In the genomic region with DNA sequence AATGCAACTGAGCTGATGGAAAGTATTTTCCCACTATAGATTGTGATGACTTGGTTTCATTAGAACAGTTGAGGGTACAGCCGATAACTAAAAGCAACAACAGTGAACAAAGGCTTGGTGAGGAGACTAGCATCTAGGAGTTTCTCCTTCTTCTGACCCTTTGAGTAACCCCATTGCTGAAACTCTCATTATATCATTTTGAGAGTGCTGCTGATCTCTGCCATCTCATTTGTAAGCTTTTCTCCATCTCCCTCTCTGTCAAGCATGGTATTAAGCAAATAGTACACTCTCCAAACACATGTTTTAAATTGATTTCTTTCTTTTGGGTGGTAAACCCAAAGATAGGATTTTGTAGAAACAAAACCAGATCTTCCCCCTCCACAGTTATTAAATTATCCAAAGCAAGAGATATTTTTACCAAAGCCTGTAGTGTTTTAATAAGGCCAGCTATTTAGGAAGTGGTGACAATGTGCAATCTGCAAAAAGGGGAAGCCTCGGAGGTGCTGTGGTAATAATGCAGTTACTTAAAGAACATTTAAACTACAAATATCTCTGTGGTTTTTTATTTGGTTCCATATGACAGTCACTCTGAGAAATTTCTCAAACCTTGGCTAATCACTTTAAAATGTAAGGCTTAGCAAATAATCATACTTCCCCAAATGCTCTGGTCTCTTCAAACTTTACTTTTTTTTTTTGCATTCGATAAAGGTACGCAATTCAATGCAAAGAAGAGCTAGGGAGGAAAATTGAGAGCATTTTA, we compare ENCODE assay signal across 10 cellular contexts.
A peak's percentile ranks its signal among the peaks of the same experiment; 100 is the strongest.
DNase-seq lines count a peak whose midpoint lies in the region; ATAC-seq, FAIRE-seq and TF ChIP-seq lines count a peak whose summit lies in the region.
"Had no signal": no experiment of that assay in that cellular context is flagged by ENCODE, and none has a peak within 500 bp of the region (broad histone marks: within the 10 kb centered on the region; RNA-seq: fewer than 3 reads in every experiment).

No MANE protein-coding gene starts in this region.

- no peaks in the 10 kb centered on the region for H3K36me3 ChIP-seq in right lobe of liver
- H3K36me3 ChIP-seq in HepG2 (replicated peaks in 1 of 2; ENCODE audit: control insufficient read depth in 1 of 2, insufficient read depth in 2 of 2, low read length in 2 of 2) = no peaks in the 10 kb centered on the region
- no peaks in the 10 kb centered on the region for H3K36me3 ChIP-seq in upper lobe of right lung
- no peaks in the 10 kb centered on the region for H3K36me3 ChIP-seq in H7 (replicated peaks; ENCODE audit: control insufficient read depth, insufficient read depth, low read length)

- intact Hi-C loops in right lobe of liver (cut with DNase I) (no loop called here), HepG2 (cut with micrococcal nuclease; ENCODE audit: unreplicated experiment) (no loop called here), upper lobe of right lung (cut with DNase I) (no loop called here)
- intact Hi-C loops in activated naive CD4-positive, alpha-beta T cell treated with anti-CD3 and anti-CD28 coated beads for 36 hours (cut with micrococcal nuclease) = no loop called here

- DNase-seq in right lobe of liver = no peak
- no peak for DNase-seq in HepG2 (ENCODE audit: low spot score)
- no peak for DNase-seq in T-helper 17 cell
- no peak for DNase-seq in upper lobe of right lung
- DNase-seq in NCI-H1417 treated with DMSO at 0.1 percent for 48 hours (lab: John Stamatoyannopoulos, UW) = no peak
- DNase-seq in H7 = no peak
- no peak for DNase-seq in activated naive CD4-positive, alpha-beta T cell treated with anti-CD3 and anti-CD28 coated beads for 36 hours
- DNase-seq: activated CD4-positive, alpha-beta T cell treated with anti-CD3 and anti-CD28 coated beads, Interleukin-2, amount 50 U/mL, for 4 hours had no signal

- no peak overlapping the region for H2AFZ ChIP-seq in HepG2 (ENCODE audit: low read length)

- H3K36me3 Mint-ChIP-seq in T-helper 17 cell (ENCODE audit: low read depth) = no peaks in the 10 kb centered on the region
- H3K36me3 Mint-ChIP-seq in activated naive CD4-positive, alpha-beta T cell treated with anti-CD3 and anti-CD28 coated beads for 36 hours (ENCODE audit: low read depth) = no peaks in the 10 kb centered on the region

- no peak for TF ChIP-seq CTCF in right lobe of liver (IDR thresholded peaks at IDR 0.05)
- TF ChIP-seq CTCF in HepG2 (CRISPR knock-in tag; IDR thresholded peaks at IDR 0.05) = no peak
- no peak for TF ChIP-seq CTCF in upper lobe of right lung (IDR thresholded peaks at IDR 0.05)

- no peak overlapping the region for H3K27ac Mint-ChIP-seq in T-helper 17 cell
- H3K27ac Mint-ChIP-seq in activated naive CD4-positive, alpha-beta T cell treated with anti-CD3 and anti-CD28 coated beads for 36 hours = no peak overlapping the region

- in situ Hi-C loops in HepG2 (cut with HindIII; ENCODE audit: extremely low pct_ligation_motif_present, low pct_unique_long_range_greater_than_20kb) = no loop called here

- H4K20me1 ChIP-seq in HepG2 (ENCODE audit: insufficient read depth, low read length) = no peaks in the 10 kb centered on the region

- no peaks in the 10 kb centered on the region for H3K9me3 ChIP-seq in right lobe of liver
- no peaks in the 10 kb centered on the region for H3K9me3 ChIP-seq in HepG2 (ENCODE audit: low read length)
- no peaks in the 10 kb centered on the region for H3K9me3 ChIP-seq in T-helper 17 cell (ENCODE audit: control insufficient read depth, low read length, poor library complexity, severe bottlenecking)
- peaks cover 4% of the 10 kb centered on the region for H3K9me3 ChIP-seq in upper lobe of right lung
- H3K9me3 ChIP-seq: A549 had no signal

- no peak overlapping the region for H3K4me3 Mint-ChIP-seq in T-helper 17 cell
- no peak overlapping the region for H3K4me3 Mint-ChIP-seq in activated naive CD4-positive, alpha-beta T cell treated with anti-CD3 and anti-CD28 coated beads for 36 hours

- TF ChIP-seq EP300 in HepG2 (IDR thresholded peaks at IDR 0.05; ENCODE audit: low read depth in 2 of 2, low read length in 2 of 2) = no peak
- no peak for TF ChIP-seq EP300 in HepG2 (CRISPR knock-in tag; IDR thresholded peaks at IDR 0.05; ENCODE audit: borderline replicate concordance)

- H3K4me1 Mint-ChIP-seq in T-helper 17 cell = no peaks in the 10 kb centered on the region
- H3K4me1 Mint-ChIP-seq in activated naive CD4-positive, alpha-beta T cell treated with anti-CD3 and anti-CD28 coated beads for 36 hours (ENCODE audit: low read depth) = no peaks in the 10 kb centered on the region

- CTCF ChIA-PET in HepG2 (lab: Yijun Ruan, JAX; ENCODE audit: low intra/inter-chr PET ratio, low total read pairs) = no interaction called here
- CTCF ChIA-PET in activated naive CD4-positive, alpha-beta T cell treated with anti-CD3 and anti-CD28 coated beads for 36 hours (lab: Charles Lee) = interaction anchor here (1.0 kb wide), 1 partner anchor 293 kb away, joined by 3 read pairs; no protein-coding TSS in a partner anchor

- no peaks in the 10 kb centered on the region for H3K79me2 ChIP-seq in HepG2 (ENCODE audit: insufficient read depth, low read length)

- H3K27ac ChIP-seq in right lobe of liver (no peak overlapping the region), HepG2 (ENCODE audit: extremely low read length, insufficient read depth, low read length) (no peak overlapping the region), upper lobe of right lung (no peak overlapping the region)
- H3K27ac ChIP-seq: A549 had no signal

- POLR2A ChIA-PET in HepG2 (lab: Yijun Ruan, JAX) = no interaction called here

- 66% methylated on average over 4 of the region's 4 CpGs for WGBS in right lobe of liver (ENCODE audit: insufficient coverage, low coverage, low lambda C conversion rate, missing lambda C conversion rate)
- 65% methylated on average over 4 of the region's 4 CpGs for WGBS in HepG2 (ENCODE audit: low lambda C conversion rate)

- peaks cover 6% of the 10 kb centered on the region for H3K9me3 Mint-ChIP-seq in activated naive CD4-positive, alpha-beta T cell treated with anti-CD3 and anti-CD28 coated beads for 36 hours

- H3K4me1 ChIP-seq in right lobe of liver = no peaks in the 10 kb centered on the region
- H3K4me1 ChIP-seq in HepG2 (ENCODE audit: insufficient read depth, low read length) = no peaks in the 10 kb centered on the region
- H3K4me1 ChIP-seq in upper lobe of right lung = peaks cover 13% of the 10 kb centered on the region

- H3K27me3 Mint-ChIP-seq in T-helper 17 cell = peaks cover 9% of the 10 kb centered on the region
- H3K27me3 Mint-ChIP-seq in activated naive CD4-positive, alpha-beta T cell treated with anti-CD3 and anti-CD28 coated beads for 36 hours (ENCODE audit: low read depth) = peaks cover 4% of the 10 kb centered on the region

- ATAC-seq in right lobe of liver = peak in 3 of 4 donors; percentile 43 to 55 (median 44)
- ATAC-seq in HepG2 = no peak
- peak; percentile 79 for ATAC-seq in HG03342 (IDR thresholded peaks at IDR 0.05; ENCODE audit: unreplicated experiment)
- ATAC-seq in T-helper 17 cell = peak; percentile 40
- ATAC-seq in upper lobe of right lung = peak; percentile 75
- ATAC-seq: A549 had no signal

- TF ChIP-seq POLR2A in right lobe of liver (IDR thresholded peaks at IDR 0.05) (no peak), HepG2 (IDR thresholded peaks at IDR 0.05; ENCODE audit: insufficient read depth in 1 of 2, low read depth in 2 of 2, low read length in 2 of 2) (no peak)

- no peak overlapping the region for H3K4me2 ChIP-seq in HepG2 (ENCODE audit: low read depth, low read length)
- H3K4me2 ChIP-seq: A549 had no signal

- no peak overlapping the region for H3K9ac ChIP-seq in HepG2 (ENCODE audit: insufficient read depth, low read depth, low read length)

- H3K4me3 ChIP-seq in right lobe of liver = no peak overlapping the region
- no peak overlapping the region for H3K4me3 ChIP-seq in HepG2 (replicated peaks in 1 of 3; ENCODE audit: insufficient read depth in 1 of 3, low read depth in 2 of 3, low read length in 3 of 3)
- no peak overlapping the region for H3K4me3 ChIP-seq in upper lobe of right lung
- H3K4me3 ChIP-seq in H7 (ENCODE audit: insufficient read depth, low read depth, low read length) = no peak overlapping the region
- H3K4me3 ChIP-seq: A549 had no signal

- BruUV-seq in HepG2 (replicated peaks; lab: Mats Ljungman, UMichigan) = no TSS peak

- no peak for FAIRE-seq in HepG2 (lab: Jason Lieb, UNC)
- FAIRE-seq: A549 had no signal

- TF ChIP-seq RAD21 in HepG2 (CRISPR knock-in tag; IDR thresholded peaks at IDR 0.05) = no peak

- H3K27me3 ChIP-seq in right lobe of liver (no peaks in the 10 kb centered on the region), HepG2 (ENCODE audit: control insufficient read depth in 1 of 2, insufficient read depth in 2 of 2, low read length in 2 of 2) (no peaks in the 10 kb centered on the region), upper lobe of right lung (no peaks in the 10 kb centered on the region), H7 (ENCODE audit: control insufficient read depth, insufficient read depth, low read length) (no peaks in the 10 kb centered on the region)
